ENCODE assay signal across 8 cellular contexts in the genomic region with DNA sequence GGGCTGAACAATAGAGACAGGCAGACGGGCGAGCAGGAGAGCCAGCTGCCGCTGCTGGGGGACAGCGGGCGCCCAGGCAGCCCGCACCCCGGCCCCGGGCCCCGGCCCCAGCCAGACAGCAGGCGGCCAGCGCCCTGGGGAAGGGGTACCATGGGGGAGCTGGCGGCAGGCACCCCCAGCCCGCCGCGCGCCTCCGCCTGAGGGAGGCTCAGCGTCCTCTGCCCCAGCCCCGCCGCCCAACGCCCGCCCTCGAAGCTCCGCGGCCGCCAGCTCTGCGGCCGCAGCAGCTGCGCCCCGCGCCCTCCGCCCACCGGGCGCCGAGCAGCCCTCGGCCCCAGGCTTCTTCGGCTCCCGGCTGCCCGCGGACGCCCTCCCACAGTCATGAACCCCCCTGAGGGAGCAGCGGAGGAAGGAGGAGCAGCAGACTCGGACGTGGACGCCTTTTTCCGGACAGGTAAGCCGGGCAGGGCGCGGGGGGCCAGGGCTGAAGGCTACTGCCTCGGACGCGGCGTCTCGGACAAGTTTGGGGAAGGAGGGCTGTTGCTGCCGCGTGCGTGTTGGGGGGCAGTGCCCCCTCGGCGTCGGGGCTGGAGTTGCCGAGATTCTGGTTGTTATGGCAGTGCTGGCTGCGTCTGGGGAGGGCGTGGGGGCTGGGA. TPM values are rescaled to one million over a fixed set of nuclear protein-coding genes. Genes with fewer than 3 reads are reported as not detected.
DNase-seq lines count a peak whose midpoint lies in the region; ATAC-seq and TF ChIP-seq lines count a peak whose summit lies in the region.

A gene (plus strand): TSS at position 10 of the 656 bp plus-strand sequence.

- peak within 1 kb of the TSS; percentile 69 to 96 (median 92) for H3K4me3 ChIP-seq in heart right ventricle
- H3K4me3 ChIP-seq in Karpas-422 (ENCODE audit: low read length): no peak within 1 kb of the TSS

- WGBS in heart right ventricle, 2 donors: 0 to 1% methylated on average over 53 to 63 of the region's 63 CpGs

- H3K36me3 Mint-ChIP-seq in activated T-helper 2 cell treated with anti-CD3 and anti-CD28 coated beads, Interferon-gamma antibody, Interleukin-2, Interleukin-4, amounts not matched to agents 10 μg/mL and 5 μg/mL and 100 μg/mL, durations not matched to agents 14 hours and 24 hours and 36 hours (ENCODE audit: low read depth): no peaks in the 10 kb centered on the region
- H3K36me3 Mint-ChIP-seq in progenitor cell of endocrine pancreas (ENCODE audit: insufficient read depth): no peaks in the 10 kb centered on the region

- H3K36me3 ChIP-seq in heart right ventricle (no peaks in the 10 kb centered on the region), Karpas-422 (ENCODE audit: insufficient read depth, low read length) (no peaks in the 10 kb centered on the region)

- H3K9ac ChIP-seq in Karpas-422 (ENCODE audit: low read length): no peak within 1 kb of the TSS

- no peaks in the 10 kb centered on the region for H3K79me2 ChIP-seq in Karpas-422 (ENCODE audit: low read length)

- DNase-seq in DMS53 (lab: John Stamatoyannopoulos, UW) (peak; percentile 68), DMS53 treated with DMSO at 0.1 percent for 48 hours (lab: John Stamatoyannopoulos, UW; ENCODE audit: unreplicated experiment) (no peak), heart right ventricle (peak in 1 of 2 donors; percentile 27), progenitor cell of endocrine pancreas (ENCODE audit: low spot score, unreplicated experiment) (peak; percentile 28), GOT3 (lab: John Stamatoyannopoulos, UW) (no peak), Karpas-422 (no peak)
- DNase-seq in activated T-helper 2 cell treated with anti-CD3 and anti-CD28 coated beads, Interferon-gamma antibody, Interleukin-2, Interleukin-4, amounts not matched to agents 10 μg/mL and 5 μg/mL and 100 μg/mL, durations not matched to agents 14 hours and 24 hours and 36 hours (ENCODE audit: low spot score): no peak

- no peak within 1 kb of the TSS for H3K27ac Mint-ChIP-seq in activated T-helper 2 cell treated with anti-CD3 and anti-CD28 coated beads, Interferon-gamma antibody, Interleukin-2, Interleukin-4, amounts not matched to agents 10 μg/mL and 5 μg/mL and 100 μg/mL, durations not matched to agents 14 hours and 24 hours and 36 hours
- H3K27ac Mint-ChIP-seq in progenitor cell of endocrine pancreas: peak within 1 kb of the TSS; percentile 97

- intact Hi-C loops in activated T-helper 2 cell treated with anti-CD3 and anti-CD28 coated beads, Interferon-gamma antibody, Interleukin-2, Interleukin-4, amounts not matched to agents 10 μg/mL and 5 μg/mL and 100 μg/mL, durations not matched to agents 14 hours and 24 hours and 36 hours (cut with micrococcal nuclease): no loop called here
- intact Hi-C loops in heart right ventricle (cut with DNase I): loop anchor here in 9 of 10 donors (1.0 to 5.0 kb wide), 6 partner anchors 44 to 249 kb away; no protein-coding TSS in a partner anchor

- H4K20me1 ChIP-seq in Karpas-422 (ENCODE audit: insufficient read depth, low read depth, low read length): no peaks in the 10 kb centered on the region

- peak within 1 kb of the TSS; percentile 87 to 97 (median 92) for H3K27ac ChIP-seq in heart right ventricle
- H3K27ac ChIP-seq in Karpas-422 (ENCODE audit: low read length): no peak within 1 kb of the TSS

- peaks cover 27% of the 10 kb centered on the region for H3K27me3 Mint-ChIP-seq in activated T-helper 2 cell treated with anti-CD3 and anti-CD28 coated beads, Interferon-gamma antibody, Interleukin-2, Interleukin-4, amounts not matched to agents 10 μg/mL and 5 μg/mL and 100 μg/mL, durations not matched to agents 14 hours and 24 hours and 36 hours (ENCODE audit: low read depth)
- H3K27me3 Mint-ChIP-seq in progenitor cell of endocrine pancreas: peaks cover 6% of the 10 kb centered on the region

- peaks cover 0 to 79% (median 0%) of the 10 kb centered on the region in 7 donors for H3K27me3 ChIP-seq in heart right ventricle
- H3K27me3 ChIP-seq in Karpas-422 (ENCODE audit: low read length): no peaks in the 10 kb centered on the region

- H3K4me3 Mint-ChIP-seq in activated T-helper 2 cell treated with anti-CD3 and anti-CD28 coated beads, Interferon-gamma antibody, Interleukin-2, Interleukin-4, amounts not matched to agents 10 μg/mL and 5 μg/mL and 100 μg/mL, durations not matched to agents 14 hours and 24 hours and 36 hours (ENCODE audit: low read depth): peak within 1 kb of the TSS; percentile 75
- H3K4me3 Mint-ChIP-seq in progenitor cell of endocrine pancreas (ENCODE audit: low read depth): peak within 1 kb of the TSS; percentile 88

- H2AFZ ChIP-seq in Karpas-422 (ENCODE audit: low read length): no peak within 1 kb of the TSS

- H3K9me3 Mint-ChIP-seq in activated T-helper 2 cell treated with anti-CD3 and anti-CD28 coated beads, Interferon-gamma antibody, Interleukin-2, Interleukin-4, amounts not matched to agents 10 μg/mL and 5 μg/mL and 100 μg/mL, durations not matched to agents 14 hours and 24 hours and 36 hours: no peaks in the 10 kb centered on the region
- H3K9me3 Mint-ChIP-seq in progenitor cell of endocrine pancreas (ENCODE audit: low read depth): no peaks in the 10 kb centered on the region

- H3K4me1 ChIP-seq in heart right ventricle (peaks cover 0 to 29% (median 18%) of the 10 kb centered on the region in 9 donors), Karpas-422 (ENCODE audit: low read length) (no peaks in the 10 kb centered on the region)

- H3K9me2 ChIP-seq in Karpas-422 (replicated peaks; ENCODE audit: insufficient read depth, low read length): no peaks in the 10 kb centered on the region

- TF ChIP-seq CTCF in heart right ventricle (IDR thresholded peaks at IDR 0.05) (peak in 4 of 9 donors; percentile 2 to 48 (median 22)), progenitor cell of endocrine pancreas (IDR thresholded peaks at IDR 0.05; ENCODE audit: unreplicated experiment) (no peak)

- peaks cover 7% of the 10 kb centered on the region for H3K4me1 Mint-ChIP-seq in activated T-helper 2 cell treated with anti-CD3 and anti-CD28 coated beads, Interferon-gamma antibody, Interleukin-2, Interleukin-4, amounts not matched to agents 10 μg/mL and 5 μg/mL and 100 μg/mL, durations not matched to agents 14 hours and 24 hours and 36 hours (ENCODE audit: low read depth)
- peaks cover 23% of the 10 kb centered on the region for H3K4me1 Mint-ChIP-seq in progenitor cell of endocrine pancreas (ENCODE audit: low read depth)

- H3K9me3 ChIP-seq in heart right ventricle (peaks cover 0 to 7% (median 0%) of the 10 kb centered on the region in 11 donors), Karpas-422 (ENCODE audit: low read length) (no peaks in the 10 kb centered on the region)

- H3K4me2 ChIP-seq in Karpas-422 (ENCODE audit: low read depth, low read length, poor library complexity, severe bottlenecking): no peak within 1 kb of the TSS

- ATAC-seq in HG02938 (IDR thresholded peaks at IDR 0.05; ENCODE audit: unreplicated experiment): peak; percentile 21
- peak in 7 of 8 donors; percentile 4 to 55 (median 24) for ATAC-seq in heart right ventricle

RNA-seq across cellular contexts. Expression of the gene that starts here (rescaled TPM):
- 0.55 and 0.66 TPM in 2 replicates for total RNA-seq in activated T-helper 2 cell treated with anti-CD3 and anti-CD28 coated beads, Interferon-gamma antibody, Interleukin-2, Interleukin-4, amounts not matched to agents 10 μg/mL and 5 μg/mL and 100 μg/mL, durations not matched to agents 14 hours and 24 hours and 36 hours
- total RNA-seq in heart right ventricle (100 to 1,000 TPM in 3 of 10 donors, 10 to 100 TPM in 7; 58.4 to 116 (median 87.9) TPM), progenitor cell of endocrine pancreas (76.4 and 85.0 TPM in 2 replicates)
- 10 to 100 TPM; 12.9 to 25.2 TPM for polyA plus RNA-seq in heart right ventricle
- total RNA-seq in Karpas-422 (2014; rRNA removed; shearing (Covaris generic); ENCODE audit: low replicate concordance): not detected in 2 replicates

Comparison
In these comparisons a context has a peak if more than half of its experiments do, and no peak if none do; other contexts are left out.
1. RNA of the gene that starts here (total RNA-seq): 58.4 to 116 TPM in heart right ventricle and 76.4 to 85.0 TPM in progenitor cell of endocrine pancreas; 0.55 to 0.66 TPM in activated T-helper 2 cell treated with anti-CD3 and anti-CD28 coated beads, Interferon-gamma antibody, Interleukin-2, Interleukin-4, amounts not matched to agents 10 μg/mL and 5 μg/mL and 100 μg/mL, durations not matched to agents 14 hours and 24 hours and 36 hours and not detected in Karpas-422; every median in the first group is over 10 times any median in the second.
2. DNase-seq: peak in DMS53 (single experiment) and progenitor cell of endocrine pancreas (single experiment); none in DMS53 treated with DMSO at 0.1 percent for 48 hours (single experiment), activated T-helper 2 cell treated with anti-CD3 and anti-CD28 coated beads, Interferon-gamma antibody, Interleukin-2, Interleukin-4, amounts not matched to agents 10 μg/mL and 5 μg/mL and 100 μg/mL, durations not matched to agents 14 hours and 24 hours and 36 hours (single experiment), GOT3 (single experiment) and Karpas-422 (single experiment).